ENCODE assay signal across 8 cellular contexts in genomic region chr3:43995078-43995928, GRCh38.
DNase-seq lines count a peak whose midpoint lies in the region; ATAC-seq and TF ChIP-seq lines count a peak whose summit lies in the region.

No MANE protein-coding gene starts in this region.

- peaks cover 66% of the 10 kb centered on the region for H3K27me3 Mint-ChIP-seq in activated naive CD4-positive, alpha-beta T cell treated with anti-CD3 and anti-CD28 coated beads, Interleukin-2, amount 50 U/mL, for 24 hours

- peaks cover 13% of the 10 kb centered on the region for H3K36me3 Mint-ChIP-seq in activated naive CD4-positive, alpha-beta T cell treated with anti-CD3 and anti-CD28 coated beads, Interleukin-2, amount 50 U/mL, for 24 hours

- TF ChIP-seq CTCF in thoracic aorta (IDR thresholded peaks at IDR 0.05) = no peak

- peaks cover 29 to 51% of the 10 kb centered on the region in 2 donors for H3K4me1 ChIP-seq in thoracic aorta (ENCODE audit: control insufficient read depth in 1 of 2, low read depth in 2 of 2)

- no peak for ATAC-seq in thoracic aorta (ENCODE audit: insufficient number of reproducible peaks, low FRiP score, low read depth)

- H3K27ac ChIP-seq in thoracic aorta = no peak overlapping the region

- H3K9me3 ChIP-seq in thoracic aorta = peaks cover 4% of the 10 kb centered on the region

- DNase-seq in activated CD8-positive, alpha-beta memory T cell treated with anti-CD3 and anti-CD28 coated beads for 24 hours = peak; percentile 64
- DNase-seq in activated CD8-positive, alpha-beta memory T cell treated with anti-CD3 and anti-CD28 coated beads, Interleukin-2, amount 50 U/mL, for 4 hours = no peak
- DNase-seq in NCI-H1048 (lab: John Stamatoyannopoulos, UW) (peak; percentile 9), iris pigment epithelial cell (ENCODE audit: low read depth) (peak; percentile 11), thoracic aorta (ENCODE audit: low spot score) (no peak), NAMALWA (ENCODE audit: low spot score) (no peak)
- no peak for DNase-seq in stimulated activated naive CD4-positive, alpha-beta T cell treated with Interleukin-2 at 50 U/mL for 16 hours (lab: John Stamatoyannopoulos, UW)

- H3K4me3 Mint-ChIP-seq in activated naive CD4-positive, alpha-beta T cell treated with anti-CD3 and anti-CD28 coated beads, Interleukin-2, amount 50 U/mL, for 24 hours = peak overlapping the region; percentile 83

- H3K27me3 ChIP-seq in thoracic aorta (replicated peaks; ENCODE audit: insufficient read depth) = peaks cover 24% of the 10 kb centered on the region

- peak overlapping the region; percentile 62 for H3K4me3 ChIP-seq in thoracic aorta

- peaks cover 22% of the 10 kb centered on the region for H3K9me3 Mint-ChIP-seq in activated naive CD4-positive, alpha-beta T cell treated with anti-CD3 and anti-CD28 coated beads, Interleukin-2, amount 50 U/mL, for 24 hours

- no peak overlapping the region for H3K27ac Mint-ChIP-seq in activated naive CD4-positive, alpha-beta T cell treated with anti-CD3 and anti-CD28 coated beads, Interleukin-2, amount 50 U/mL, for 24 hours

- H3K4me1 Mint-ChIP-seq in activated naive CD4-positive, alpha-beta T cell treated with anti-CD3 and anti-CD28 coated beads, Interleukin-2, amount 50 U/mL, for 24 hours = peaks cover 43% of the 10 kb centered on the region

- H3K36me3 ChIP-seq in thoracic aorta = no peaks in the 10 kb centered on the region

Comparison
In these comparisons a context has a peak if more than half of its experiments do, and no peak if none do; other contexts are left out.
1. DNase-seq: peak in activated CD8-positive, alpha-beta memory T cell treated with anti-CD3 and anti-CD28 coated beads for 24 hours (single experiment), NCI-H1048 (single experiment) and iris pigment epithelial cell (single experiment); none in activated CD8-positive, alpha-beta memory T cell treated with anti-CD3 and anti-CD28 coated beads, Interleukin-2, amount 50 U/mL, for 4 hours (single experiment), thoracic aorta (single experiment), stimulated activated naive CD4-positive, alpha-beta T cell treated with Interleukin-2 at 50 U/mL for 16 hours (single experiment) and NAMALWA (single experiment).